In the genomic region with DNA sequence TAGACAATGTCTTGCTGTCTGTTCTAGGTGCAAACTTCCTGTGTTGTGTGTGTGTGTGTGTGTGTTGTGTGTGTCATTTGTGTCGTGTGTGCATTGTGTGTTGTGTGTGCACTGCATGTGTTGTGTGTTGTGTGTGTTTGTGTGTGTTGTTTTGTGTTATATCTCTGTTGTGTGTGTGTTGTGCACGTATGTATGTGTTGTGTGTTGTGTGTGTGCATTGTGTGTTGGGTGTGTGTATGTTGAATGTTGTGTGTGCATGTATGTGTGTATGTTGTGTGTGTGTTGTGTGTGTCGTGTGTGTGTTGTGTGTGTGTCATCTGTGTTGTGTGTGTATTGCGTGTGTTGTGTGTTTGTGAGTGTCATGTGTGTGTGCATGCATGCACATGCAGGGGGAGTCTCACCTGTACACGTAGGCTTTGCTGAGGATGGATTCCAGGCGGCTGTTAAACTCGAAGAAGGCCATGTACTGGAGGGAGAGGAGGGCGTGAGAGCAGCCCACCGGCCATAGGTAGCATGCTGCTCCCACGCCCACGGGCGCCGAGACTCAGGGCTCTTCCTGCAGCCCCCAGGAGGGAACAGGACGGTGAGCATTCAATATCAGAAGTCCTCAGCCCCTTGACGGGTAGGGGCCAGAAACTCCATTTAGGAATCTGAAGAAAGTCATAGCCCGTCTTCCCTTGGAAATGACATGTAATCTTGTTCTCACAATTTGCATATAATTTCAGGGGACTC, we compare ENCODE assay signal across 31 cellular contexts. TPM values are rescaled to one million over a fixed set of nuclear protein-coding genes. Genes with fewer than 3 reads are reported as not detected.
"Had no signal": no experiment of that assay in that cellular context is flagged by ENCODE, and none has a peak within 500 bp of the region (broad histone marks: within the 10 kb centered on the region; RNA-seq: fewer than 3 reads in every experiment).

No MANE protein-coding gene starts in this region.

- H3K4me1 Mint-ChIP-seq: activated B cell treated with CpG ODN at 0.5 μM for 24 hours; activated CD8-positive, alpha-beta memory T cell treated with anti-CD3 and anti-CD28 coated beads, Interleukin-2, amount 10 ng/mL, durations not matched to agents 7 days and 5 days; activated naive CD4-positive, alpha-beta T cell treated with anti-CD3 and anti-CD28 coated beads, Interleukin-2, amount 50 U/mL, for 24 hours; activated naive CD8-positive, alpha-beta T cell treated with anti-CD3 and anti-CD28 coated beads, Interleukin-2, amount 50 U/mL, for 24 hours; central memory CD8-positive, alpha-beta T cell; endodermal cell; memory B cell had no signal

- H3K27ac Mint-ChIP-seq: activated B cell treated with CpG ODN at 0.5 μM for 24 hours; activated CD8-positive, alpha-beta memory T cell treated with anti-CD3 and anti-CD28 coated beads, Interleukin-2, amount 10 ng/mL, durations not matched to agents 7 days and 5 days; activated CD8-positive, alpha-beta T cell treated with anti-CD3 and anti-CD28 coated beads for 36 hours; activated naive CD4-positive, alpha-beta T cell treated with anti-CD3 and anti-CD28 coated beads, Interleukin-2, amount 50 U/mL, for 24 hours; activated naive CD8-positive, alpha-beta T cell treated with anti-CD3 and anti-CD28 coated beads, Interleukin-2, amount 50 U/mL, for 24 hours; activated T-helper 2 cell treated with anti-CD3 and anti-CD28 coated beads, Interferon-gamma antibody, Interleukin-2, Interleukin-4, amounts not matched to agents 10 μg/mL and 5 μg/mL and 100 μg/mL, durations not matched to agents 14 hours and 24 hours and 36 hours; dendritic cell treated with granulocyte-macrophage colony-stimulating factor and Interleukin-4, amounts not matched to agents 40 ng/mL and 50 ng/mL, for 4 days; endodermal cell; memory B cell had no signal

- H3K4me1 ChIP-seq: breast epithelium, esophagus muscularis mucosa, heart right ventricle, spleen, upper lobe of left lung had no signal

- DNase-seq: activated B cell treated with CpG ODN at 0.5 μM for 24 hours; activated CD4-positive, alpha-beta T cell treated with anti-CD3 and anti-CD28 coated beads, Interleukin-2, amount 50 U/mL, for 1 hour; activated CD8-positive, alpha-beta memory T cell treated with anti-CD3 and anti-CD28 coated beads, Interleukin-2, amount 10 ng/mL, durations not matched to agents 7 days and 5 days; activated CD8-positive, alpha-beta T cell treated with anti-CD3 and anti-CD28 coated beads for 36 hours; activated naive CD8-positive, alpha-beta T cell treated with anti-CD3 and anti-CD28 coated beads, Interleukin-2, amount 50 U/mL, for 24 hours; activated T-cell treated with anti-CD3 and anti-CD28 coated beads, Interleukin-2, amount 50 U/mL, for 48 hours; amygdala; endodermal cell; heart right ventricle; naive thymus-derived CD8-positive, alpha-beta T cell; right cardiac atrium; spleen; stimulated activated CD4-positive, alpha-beta T cell treated with anti-CD3 and anti-CD28 coated beads, Interleukin-2, amount 100 ng/mL, for 48 hours; stimulated activated naive CD8-positive, alpha-beta T cell treated with anti-CD3 and anti-CD28 coated beads, Interleukin-15, Interleukin-2, amounts not matched to agents 100 U/mL and 50 U/mL, for 24 hours; T-helper 2 cell; upper lobe of left lung had no signal

- H3K4me3 ChIP-seq: breast epithelium, esophagus muscularis mucosa, heart right ventricle, spleen, thoracic aorta, upper lobe of left lung had no signal

- H3K27me3 ChIP-seq: breast epithelium, foreskin keratinocyte, upper lobe of left lung had no signal

- H3K9me3 Mint-ChIP-seq: activated B cell treated with CpG ODN at 0.5 μM for 24 hours; activated CD8-positive, alpha-beta T cell treated with anti-CD3 and anti-CD28 coated beads for 36 hours; activated naive CD4-positive, alpha-beta T cell treated with anti-CD3 and anti-CD28 coated beads, Interleukin-2, amount 50 U/mL, for 24 hours; activated naive CD8-positive, alpha-beta T cell treated with anti-CD3 and anti-CD28 coated beads, Interleukin-2, amount 50 U/mL, for 24 hours; activated T-helper 2 cell treated with anti-CD3 and anti-CD28 coated beads, Interferon-gamma antibody, Interleukin-2, Interleukin-4, amounts not matched to agents 10 μg/mL and 5 μg/mL and 100 μg/mL, durations not matched to agents 14 hours and 24 hours and 36 hours; central memory CD8-positive, alpha-beta T cell; dendritic cell treated with granulocyte-macrophage colony-stimulating factor and Interleukin-4, amounts not matched to agents 40 ng/mL and 50 ng/mL, for 4 days; endodermal cell; memory B cell; naive thymus-derived CD8-positive, alpha-beta T cell; neural crest cell had no signal

- H3K9me3 ChIP-seq: breast epithelium, esophagus muscularis mucosa, heart right ventricle, spleen, thoracic aorta, upper lobe of left lung had no signal

- H3K27me3 Mint-ChIP-seq: activated CD8-positive, alpha-beta memory T cell treated with anti-CD3 and anti-CD28 coated beads, Interleukin-2, amount 10 ng/mL, durations not matched to agents 7 days and 5 days; activated naive CD4-positive, alpha-beta T cell treated with anti-CD3 and anti-CD28 coated beads, Interleukin-2, amount 50 U/mL, for 24 hours; central memory CD8-positive, alpha-beta T cell had no signal

- H3K36me3 ChIP-seq: breast epithelium, esophagus muscularis mucosa, heart right ventricle, spleen, thoracic aorta, upper lobe of left lung had no signal

- H3K4me3 Mint-ChIP-seq: activated B cell treated with CpG ODN at 0.5 μM for 24 hours; activated CD8-positive, alpha-beta memory T cell treated with anti-CD3 and anti-CD28 coated beads, Interleukin-2, amount 10 ng/mL, durations not matched to agents 7 days and 5 days; activated CD8-positive, alpha-beta T cell treated with anti-CD3 and anti-CD28 coated beads for 36 hours; activated naive CD4-positive, alpha-beta T cell treated with anti-CD3 and anti-CD28 coated beads, Interleukin-2, amount 50 U/mL, for 24 hours; activated naive CD8-positive, alpha-beta T cell treated with anti-CD3 and anti-CD28 coated beads, Interleukin-2, amount 50 U/mL, for 24 hours; central memory CD8-positive, alpha-beta T cell; dendritic cell treated with granulocyte-macrophage colony-stimulating factor and Interleukin-4, amounts not matched to agents 40 ng/mL and 50 ng/mL, for 4 days; endodermal cell; memory B cell; neural crest cell had no signal

- H3K27ac ChIP-seq: breast epithelium, esophagus muscularis mucosa, foreskin keratinocyte, heart right ventricle, spleen, thoracic aorta, upper lobe of left lung had no signal

- ATAC-seq: activated CD8-positive, alpha-beta memory T cell treated with anti-CD3 and anti-CD28 coated beads, Interleukin-2, amount 10 ng/mL, durations not matched to agents 7 days and 5 days; activated CD8-positive, alpha-beta T cell treated with anti-CD3 and anti-CD28 coated beads for 36 hours; activated naive CD8-positive, alpha-beta T cell treated with anti-CD3 and anti-CD28 coated beads, Interleukin-2, amount 50 U/mL, for 24 hours; heart right ventricle; naive thymus-derived CD8-positive, alpha-beta T cell; right cardiac atrium; stimulated activated naive CD8-positive, alpha-beta T cell treated with anti-CD3 and anti-CD28 coated beads, Interleukin-15, Interleukin-2, amounts not matched to agents 100 U/mL and 50 U/mL, for 24 hours had no signal

- H3K36me3 Mint-ChIP-seq: activated CD8-positive, alpha-beta memory T cell treated with anti-CD3 and anti-CD28 coated beads, Interleukin-2, amount 10 ng/mL, durations not matched to agents 7 days and 5 days; activated naive CD4-positive, alpha-beta T cell treated with anti-CD3 and anti-CD28 coated beads, Interleukin-2, amount 50 U/mL, for 24 hours; memory B cell; naive thymus-derived CD8-positive, alpha-beta T cell had no signal

RNA-seq across cellular contexts. Expression of a gene that starts 58.2 kb away (rescaled TPM):
- total RNA-seq: activated B cell treated with CpG ODN at 0.5 μM for 24 hours; activated CD8-positive, alpha-beta memory T cell treated with anti-CD3 and anti-CD28 coated beads, Interleukin-2, amount 10 ng/mL, durations not matched to agents 7 days and 5 days; activated CD8-positive, alpha-beta T cell treated with anti-CD3 and anti-CD28 coated beads for 36 hours; activated T-helper 2 cell treated with anti-CD3 and anti-CD28 coated beads, Interferon-gamma antibody, Interleukin-2, Interleukin-4, amounts not matched to agents 10 μg/mL and 5 μg/mL and 100 μg/mL, durations not matched to agents 14 hours and 24 hours and 36 hours; breast epithelium; glomerular endothelial cell; heart right ventricle; kidney epithelial cell; lower leg skin; naive thymus-derived CD8-positive, alpha-beta T cell; omental fat pad; right cardiac atrium; spleen; subcutaneous adipose tissue; thoracic aorta had no signal
- polyA plus RNA-seq: heart right ventricle; naive thymus-derived CD8-positive, alpha-beta T cell; right cardiac atrium had no signal
